ENCODE assay signal across 1 cellular context in genomic region chr6:2938004-2938631, GRCh38.
TF ChIP-seq lines count a peak whose summit lies in the region.

No MANE protein-coding gene starts in this region.

TF ChIP-seq in H1, 55 proteins besides CTCF, POLR2A, EP300 and RAD21:
- TF ChIP-seq SIN3A (conservative IDR thresholded peaks at IDR 0.05 in 1 of 2, IDR thresholded peaks at IDR 0.05 in 1 of 2; ENCODE audit: low read depth in 1 of 2, low read length in 2 of 2) (no peak), SP2 (IDR thresholded peaks at IDR 0.05; ENCODE audit: low read length) (no peak), SAP30 (IDR thresholded peaks at IDR 0.05; ENCODE audit: insufficient read depth, insufficient replicate concordance, low read length) (no peak), CHD1 (IDR thresholded peaks at IDR 0.05; ENCODE audit: low read depth, low read length) (no peak), MAFK (IDR thresholded peaks at IDR 0.05; ENCODE audit: low read depth, low read length) (no peak), CREB1 (IDR thresholded peaks at IDR 0.05) (no peak), CEBPB (IDR thresholded peaks at IDR 0.05; ENCODE audit: low read depth, low read length) (no peak), KDM1A (IDR thresholded peaks at IDR 0.05; ENCODE audit: borderline replicate concordance, low read length) (no peak), JUND (IDR thresholded peaks at IDR 0.05; ENCODE audit: low read length) (no peak), NRF1 (IDR thresholded peaks at IDR 0.05; ENCODE audit: low read depth, low read length) (no peak), TBP (IDR thresholded peaks at IDR 0.05; ENCODE audit: low read depth, low read length) (no peak)
- TF ChIP-seq, protein P1, sequence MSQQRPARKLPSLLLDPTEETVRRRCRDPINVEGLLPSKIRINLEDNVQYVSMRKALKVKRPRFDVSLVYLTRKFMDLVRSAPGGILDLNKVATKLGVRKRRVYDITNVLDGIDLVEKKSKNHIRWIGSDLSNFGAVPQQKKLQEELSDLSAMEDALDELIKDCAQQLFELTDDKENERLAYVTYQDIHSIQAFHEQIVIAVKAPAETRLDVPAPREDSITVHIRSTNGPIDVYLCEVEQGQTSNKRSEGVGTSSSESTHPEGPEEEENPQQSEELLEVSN (IDR thresholded peaks at IDR 0.05) = no peak
- TF ChIP-seq, protein P2, sequence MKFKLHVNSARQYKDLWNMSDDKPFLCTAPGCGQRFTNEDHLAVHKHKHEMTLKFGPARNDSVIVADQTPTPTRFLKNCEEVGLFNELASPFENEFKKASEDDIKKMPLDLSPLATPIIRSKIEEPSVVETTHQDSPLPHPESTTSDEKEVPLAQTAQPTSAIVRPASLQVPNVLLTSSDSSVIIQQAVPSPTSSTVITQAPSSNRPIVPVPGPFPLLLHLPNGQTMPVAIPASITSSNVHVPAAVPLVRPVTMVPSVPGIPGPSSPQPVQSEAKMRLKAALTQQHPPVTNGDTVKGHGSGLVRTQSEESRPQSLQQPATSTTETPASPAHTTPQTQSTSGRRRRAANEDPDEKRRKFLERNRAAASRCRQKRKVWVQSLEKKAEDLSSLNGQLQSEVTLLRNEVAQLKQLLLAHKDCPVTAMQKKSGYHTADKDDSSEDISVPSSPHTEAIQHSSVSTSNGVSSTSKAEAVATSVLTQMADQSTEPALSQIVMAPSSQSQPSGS (IDR thresholded peaks at IDR 0.05; ENCODE audit: low read length) = no peak
